Comparison of ENCODE assay signal across 2 cellular contexts in the genomic region with DNA sequence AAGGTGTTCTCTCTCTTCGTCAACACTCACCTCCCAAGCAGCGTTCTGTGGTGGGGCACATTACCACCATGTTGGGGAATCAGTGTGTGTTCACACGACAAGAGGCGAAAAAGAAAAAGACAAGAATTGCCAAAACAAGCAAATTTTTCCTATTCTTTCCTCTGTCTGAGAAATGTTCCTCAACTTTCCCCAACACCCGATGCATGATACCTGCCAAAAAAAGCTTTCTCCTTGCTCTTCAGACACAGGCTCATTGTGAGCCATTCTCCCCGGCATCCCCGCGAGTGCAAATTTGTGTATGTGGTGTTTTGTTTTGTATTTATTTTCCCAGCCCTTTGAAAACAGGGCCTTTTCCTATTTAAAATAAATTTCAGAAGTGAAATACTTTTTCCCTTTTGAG.
TF ChIP-seq lines count a peak whose summit lies in the region.

No MANE protein-coding gene starts in this region.

TF ChIP-seq in IMR-90, 13 proteins besides CTCF, POLR2A, EP300 and RAD21:
- no peak for TF ChIP-seq RFX5 (IDR thresholded peaks at IDR 0.05; ENCODE audit: low read depth, low read length)
- TF ChIP-seq RCOR1 (IDR thresholded peaks at IDR 0.05; ENCODE audit: insufficient replicate concordance, low read length) = no peak
- TF ChIP-seq FOS (IDR thresholded peaks at IDR 0.05; ENCODE audit: low read depth, low read length) = no peak

TF ChIP-seq in GM23338, 12 proteins besides CTCF, POLR2A, EP300 and RAD21:
- TF ChIP-seq, protein P1, sequence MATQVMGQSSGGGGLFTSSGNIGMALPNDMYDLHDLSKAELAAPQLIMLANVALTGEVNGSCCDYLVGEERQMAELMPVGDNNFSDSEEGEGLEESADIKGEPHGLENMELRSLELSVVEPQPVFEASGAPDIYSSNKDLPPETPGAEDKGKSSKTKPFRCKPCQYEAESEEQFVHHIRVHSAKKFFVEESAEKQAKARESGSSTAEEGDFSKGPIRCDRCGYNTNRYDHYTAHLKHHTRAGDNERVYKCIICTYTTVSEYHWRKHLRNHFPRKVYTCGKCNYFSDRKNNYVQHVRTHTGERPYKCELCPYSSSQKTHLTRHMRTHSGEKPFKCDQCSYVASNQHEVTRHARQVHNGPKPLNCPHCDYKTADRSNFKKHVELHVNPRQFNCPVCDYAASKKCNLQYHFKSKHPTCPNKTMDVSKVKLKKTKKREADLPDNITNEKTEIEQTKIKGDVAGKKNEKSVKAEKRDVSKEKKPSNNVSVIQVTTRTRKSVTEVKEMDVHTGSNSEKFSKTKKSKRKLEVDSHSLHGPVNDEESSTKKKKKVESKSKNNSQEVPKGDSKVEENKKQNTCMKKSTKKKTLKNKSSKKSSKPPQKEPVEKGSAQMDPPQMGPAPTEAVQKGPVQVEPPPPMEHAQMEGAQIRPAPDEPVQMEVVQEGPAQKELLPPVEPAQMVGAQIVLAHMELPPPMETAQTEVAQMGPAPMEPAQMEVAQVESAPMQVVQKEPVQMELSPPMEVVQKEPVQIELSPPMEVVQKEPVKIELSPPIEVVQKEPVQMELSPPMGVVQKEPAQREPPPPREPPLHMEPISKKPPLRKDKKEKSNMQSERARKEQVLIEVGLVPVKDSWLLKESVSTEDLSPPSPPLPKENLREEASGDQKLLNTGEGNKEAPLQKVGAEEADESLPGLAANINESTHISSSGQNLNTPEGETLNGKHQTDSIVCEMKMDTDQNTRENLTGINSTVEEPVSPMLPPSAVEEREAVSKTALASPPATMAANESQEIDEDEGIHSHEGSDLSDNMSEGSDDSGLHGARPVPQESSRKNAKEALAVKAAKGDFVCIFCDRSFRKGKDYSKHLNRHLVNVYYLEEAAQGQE (IDR thresholded peaks at IDR 0.05; ENCODE audit: unreplicated experiment) = no peak
